Comparison of ENCODE assay signal across 14 cellular contexts in genomic region chr17:44280383-44280782, GRCh38. TPM values are rescaled to one million over a fixed set of nuclear protein-coding genes. Genes with fewer than 3 reads are reported as not detected.
DNase-seq lines count a peak whose midpoint lies in the region; ATAC-seq and TF ChIP-seq lines count a peak whose summit lies in the region.
"Had no signal": no experiment of that assay in that cellular context is flagged by ENCODE, and none has a peak within 500 bp of the region (broad histone marks: within the 10 kb centered on the region; RNA-seq: fewer than 3 reads in every experiment).

No MANE protein-coding gene starts in this region.

- H3K4me3 ChIP-seq in Peyer's patch (no peak overlapping the region), fibroblast of lung (replicated peaks in 1 of 4; ENCODE audit: control extremely low read depth in 1 of 4, insufficient read depth in 1 of 4, low read depth in 3 of 4, low read length in 4 of 4) (no peak overlapping the region), neuronal stem cell (ENCODE audit: low read length in 2 of 2) (no peak overlapping the region), tibial nerve (no peak overlapping the region)
- H3K4me3 ChIP-seq: breast epithelium had no signal

- peaks cover 0 to 16% (median 2%) of the 10 kb centered on the region in 4 donors for H3K4me1 ChIP-seq in Peyer's patch
- H3K4me1 ChIP-seq in fibroblast of lung (ENCODE audit: control insufficient read depth, extremely low read depth, insufficient read depth, low read length) = peaks cover 3% of the 10 kb centered on the region
- H3K4me1 ChIP-seq in neuronal stem cell (ENCODE audit: control insufficient read depth in 2 of 2, insufficient read depth in 1 of 2, low read depth in 1 of 2, low read length in 2 of 2) = peaks cover 0 to 7% of the 10 kb centered on the region in 2 donors
- peaks cover 0 to 22% (median 10%) of the 10 kb centered on the region in 4 donors for H3K4me1 ChIP-seq in tibial nerve
- no peaks in the 10 kb centered on the region for H3K4me1 ChIP-seq in foreskin keratinocyte
- H3K4me1 ChIP-seq: breast epithelium had no signal

- H2AK5ac ChIP-seq in neuronal stem cell (ENCODE audit: low read depth, low read length) = peak overlapping the region; percentile 13

- no peak overlapping the region for H3K18ac ChIP-seq in neuronal stem cell (ENCODE audit: low read length)

- no CpG with 5 or more reads among the region's 11 CpGs for WGBS in neuronal stem cell (ENCODE audit: extremely low coverage in 2 of 2, insufficient read length in 2 of 2, insufficient replicate concordance in 1 of 2), 2 donors
- WGBS in tibial nerve, 2 donors = 70 to 71% methylated on average over 9 to 11 of the region's 11 CpGs

- H2BK5ac ChIP-seq in neuronal stem cell (ENCODE audit: low read length) = no peak overlapping the region

- H2BK15ac ChIP-seq in neuronal stem cell (ENCODE audit: low read length) = peak overlapping the region; percentile 69

- no peak overlapping the region for H4K8ac ChIP-seq in neuronal stem cell (ENCODE audit: low read depth, low read length)

- no peak overlapping the region for H4K91ac ChIP-seq in neuronal stem cell (ENCODE audit: low read depth, low read length, poor library complexity)

- no peak overlapping the region for H3K14ac ChIP-seq in neuronal stem cell (ENCODE audit: low read length)

- H3K27ac ChIP-seq in Peyer's patch = peak overlapping the region; percentile 5 to 77 (median 56)
- peak overlapping the region; percentile 49 for H3K27ac ChIP-seq in fibroblast of lung (ENCODE audit: insufficient read depth, low read length)
- no peak overlapping the region for H3K27ac ChIP-seq in neuronal stem cell (replicated peaks; ENCODE audit: low read length)
- H3K27ac ChIP-seq in tibial nerve = peak overlapping the region in 2 of 4 donors; percentile 70 to 74
- H3K27ac ChIP-seq in foreskin keratinocyte = no peak overlapping the region

- H3K27me3 ChIP-seq in Peyer's patch = no peaks in the 10 kb centered on the region
- no peaks in the 10 kb centered on the region for H3K27me3 ChIP-seq in fibroblast of lung (ENCODE audit: control insufficient read depth, insufficient read depth, low read length)
- H3K27me3 ChIP-seq in neuronal stem cell (ENCODE audit: control insufficient read depth in 3 of 3, insufficient read depth in 3 of 3, low read depth in 1 of 3, low read length in 3 of 3) = peaks cover 0 to 32% (median 0%) of the 10 kb centered on the region in 3 experiments
- H3K27me3 ChIP-seq in tibial nerve = no peaks in the 10 kb centered on the region
- H3K27me3 ChIP-seq in foreskin keratinocyte = no peaks in the 10 kb centered on the region
- H3K27me3 ChIP-seq: breast epithelium had no signal

- H3K9me3 ChIP-seq in Peyer's patch (no peaks in the 10 kb centered on the region), fibroblast of lung (ENCODE audit: control insufficient read depth, insufficient read depth, low read depth, low read length) (no peaks in the 10 kb centered on the region), neuronal stem cell (replicated peaks in 1 of 2; ENCODE audit: control insufficient read depth in 2 of 2, insufficient read depth in 1 of 2, low read depth in 1 of 2, low read length in 2 of 2) (no peaks in the 10 kb centered on the region), tibial nerve (no peaks in the 10 kb centered on the region)
- H3K9me3 ChIP-seq: breast epithelium had no signal

- H2BK12ac ChIP-seq in neuronal stem cell (ENCODE audit: low read length) = no peak overlapping the region

- no peak overlapping the region for H2BK120ac ChIP-seq in neuronal stem cell (ENCODE audit: low read depth, low read length)

- no peak for TF ChIP-seq POLR2A in Peyer's patch (IDR thresholded peaks at IDR 0.05)
- no peak for TF ChIP-seq POLR2A in tibial nerve (IDR thresholded peaks at IDR 0.05)

- no peaks in the 10 kb centered on the region for H3K36me3 ChIP-seq in Peyer's patch
- no peaks in the 10 kb centered on the region for H3K36me3 ChIP-seq in fibroblast of lung (ENCODE audit: control insufficient read depth, insufficient read depth, low read length)
- no peaks in the 10 kb centered on the region for H3K36me3 ChIP-seq in neuronal stem cell (replicated peaks in 1 of 2; ENCODE audit: control insufficient read depth in 2 of 2, insufficient read depth in 2 of 2, low read length in 2 of 2)
- H3K36me3 ChIP-seq in tibial nerve = no peaks in the 10 kb centered on the region
- H3K36me3 ChIP-seq: breast epithelium had no signal

- no peak overlapping the region for H3K4ac ChIP-seq in neuronal stem cell (ENCODE audit: low read length)

- no peak for ATAC-seq in foreskin keratinocyte

- H2AFZ ChIP-seq in fibroblast of lung (ENCODE audit: low read length) (no peak overlapping the region), neuronal stem cell (ENCODE audit: low read length) (no peak overlapping the region)

- DNase-seq in CD1c-positive myeloid dendritic cell (ENCODE audit: extremely low spot score) = peak; percentile 4
- no peak for DNase-seq in Peyer's patch
- no peak for DNase-seq in fibroblast of lung (ENCODE audit: low read depth in 2 of 2)
- DNase-seq in neuronal stem cell (ENCODE audit: low spot score) = no peak
- DNase-seq in H4 (ENCODE audit: low spot score) = no peak
- no peak for DNase-seq in epidermal melanocyte (ENCODE audit: insufficient read length, low spot score)
- DNase-seq in tibial nerve (ENCODE audit: low spot score in 2 of 2) = no peak
- DNase-seq in foreskin keratinocyte = no peak
- DNase-seq: activated CD4-positive, alpha-beta T cell treated with anti-CD3 and anti-CD28 coated beads for 1 hour; activated naive CD4-positive, alpha-beta T cell treated with anti-CD3 and anti-CD28 coated beads, Interleukin-2, amount 50 U/mL, for 16 hours; NCI-H1417; NCI-H345 had no signal

- peak overlapping the region; percentile 51 for H3K23ac ChIP-seq in neuronal stem cell (ENCODE audit: low read depth, low read length, poor library complexity)

- H3K79me2 ChIP-seq in fibroblast of lung (ENCODE audit: control insufficient read depth, insufficient read depth, low read length) = no peaks in the 10 kb centered on the region

- H3K79me1 ChIP-seq in neuronal stem cell (ENCODE audit: low read depth, low read length) = no peaks in the 10 kb centered on the region

- H3K9ac ChIP-seq in fibroblast of lung (ENCODE audit: insufficient read depth, low read length) (no peak overlapping the region), neuronal stem cell (ENCODE audit: low read depth, low read length, poor library complexity) (no peak overlapping the region)

- H4K20me1 ChIP-seq in fibroblast of lung (ENCODE audit: control insufficient read depth, extremely low read depth, insufficient read depth, low read length) = no peaks in the 10 kb centered on the region

- no peak for TF ChIP-seq CTCF in Peyer's patch (IDR thresholded peaks at IDR 0.05)
- no peak for TF ChIP-seq CTCF in fibroblast of lung (conservative IDR thresholded peaks at IDR 0.05 in 1 of 2, IDR thresholded peaks at IDR 0.05 in 1 of 2; ENCODE audit: low read depth in 1 of 2, low read length in 2 of 2)
- TF ChIP-seq CTCF in tibial nerve (IDR thresholded peaks at IDR 0.05) = no peak
- no peak for TF ChIP-seq CTCF in foreskin keratinocyte (conservative IDR thresholded peaks at IDR 0.05)

- no peak for TF ChIP-seq EP300 in tibial nerve (IDR thresholded peaks at IDR 0.05)

- H3K4me2 ChIP-seq in fibroblast of lung (ENCODE audit: extremely low read depth, insufficient read depth, low read length) = no peak overlapping the region
- H3K4me2 ChIP-seq in neuronal stem cell (ENCODE audit: insufficient read depth, low read length, poor library complexity, severe bottlenecking) = no peak overlapping the region

RNA-seq across cellular contexts. Expression of gene SLC4A1, which starts 12.4 kb away (rescaled TPM):
- total RNA-seq in Peyer's patch (not detected), fibroblast of lung (not detected in 2 replicates), tibial nerve (under 1 TPM in 1 of 4 donors, not detected in 3; 0.21 TPM), foreskin keratinocyte (not detected in 2 replicates)
- polyA plus RNA-seq in fibroblast of lung (not detected in 2 replicates), foreskin keratinocyte (not detected in 2 replicates)
- polyA plus RNA-seq in fibroblast of lung (2012) = not detected in 2 replicates
- polyA minus RNA-seq in fibroblast of lung (ENCODE audit: low replicate concordance) = not detected in 2 replicates
- 0.03 TPM for polyA plus RNA-seq in neuronal stem cell (2013, experiment 1 of 2)
- not detected for polyA plus RNA-seq in neuronal stem cell (2013, experiment 2 of 2)
- not detected in 2 replicates for total RNA-seq in H4 (2014; rRNA removed; shearing (Covaris generic))
- polyA plus RNA-seq: naive thymus-derived CD4-positive, alpha-beta T cell had no signal

RNA-seq across cellular contexts. Expression of gene RUNDC3A, which starts 28.0 kb away (rescaled TPM):
- total RNA-seq in Peyer's patch (10 to 100 TPM in 1 of 4 donors, 1 to 10 TPM in 2, under 1 TPM in 1; 0.88 to 14.9 (median 3.8) TPM), fibroblast of lung (under 0.01 TPM in 1 of 2 replicates, not detected in the other), tibial nerve (not detected), foreskin keratinocyte (0.14 and 0.18 TPM in 2 replicates)
- polyA plus RNA-seq in fibroblast of lung (0.05 TPM in 1 of 2 replicates, not detected in the other), foreskin keratinocyte (0.26 and 0.52 TPM in 2 replicates)
- 0.07 and 0.12 TPM in 2 replicates for polyA plus RNA-seq in fibroblast of lung (2012)
- polyA minus RNA-seq in fibroblast of lung (ENCODE audit: low replicate concordance) = not detected in 2 replicates
- polyA plus RNA-seq in neuronal stem cell (2013, experiment 1 of 2) = 0.25 TPM
- 0.19 TPM for polyA plus RNA-seq in neuronal stem cell (2013, experiment 2 of 2)
- not detected in 2 replicates for total RNA-seq in H4 (2014; rRNA removed; shearing (Covaris generic))
- polyA plus RNA-seq: naive thymus-derived CD4-positive, alpha-beta T cell had no signal

RNA-seq across cellular contexts. Expression of gene SLC25A39, which starts 44.2 kb away (rescaled TPM):
- total RNA-seq in Peyer's patch (100 to 1,000 TPM in 3 of 4 donors, 10 to 100 TPM in 1; 97.7 to 155 (median 129) TPM), fibroblast of lung (47.0 and 70.2 TPM in 2 replicates), tibial nerve (10 to 100 TPM; 51.3 to 99.0 (median 70.9) TPM), foreskin keratinocyte (171 and 183 TPM in 2 replicates)
- polyA plus RNA-seq in fibroblast of lung (35.3 and 61.1 TPM in 2 replicates), foreskin keratinocyte (249 and 257 TPM in 2 replicates)
- 56.6 and 110 TPM in 2 replicates for polyA plus RNA-seq in fibroblast of lung (2012)
- polyA minus RNA-seq in fibroblast of lung (ENCODE audit: low replicate concordance) = 96.9 and 137 TPM in 2 replicates
- polyA plus RNA-seq in neuronal stem cell (2013, experiment 1 of 2) = 84.8 TPM
- 84.0 TPM for polyA plus RNA-seq in neuronal stem cell (2013, experiment 2 of 2)
- total RNA-seq in H4 (2014; rRNA removed; shearing (Covaris generic)) = 90.3 and 108 TPM in 2 replicates

Comparison
In these comparisons a context has a peak if more than half of its experiments do, and no peak if none do; other contexts are left out.
1. H3K27ac ChIP-seq: peak in Peyer's patch (4 of 4) and fibroblast of lung (single experiment); none in neuronal stem cell (single experiment) and foreskin keratinocyte (single experiment).